ENCODE assay signal across 11 cellular contexts in the genomic region with DNA sequence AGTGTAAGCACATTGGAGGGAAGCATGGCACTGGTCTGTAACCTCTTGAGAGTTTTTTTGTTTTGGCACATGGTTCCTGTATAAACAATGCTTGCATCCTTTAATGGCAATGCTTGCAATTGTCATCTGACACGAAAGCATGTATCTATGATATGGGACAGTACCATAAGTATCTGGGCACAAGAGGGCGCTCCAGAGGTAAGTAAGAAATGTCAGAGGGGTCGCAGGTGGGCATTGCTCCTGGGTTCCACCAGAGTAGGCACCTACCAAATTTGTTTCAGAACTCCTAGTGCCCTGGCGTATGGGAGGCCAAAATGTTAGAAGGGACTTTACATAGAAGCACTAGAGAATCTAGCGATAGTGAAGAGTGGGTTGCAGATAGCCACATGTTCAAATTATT. TPM values are rescaled to one million over a fixed set of nuclear protein-coding genes. Genes with fewer than 3 reads are reported as not detected.
A peak's percentile ranks its signal among the peaks of the same experiment; 100 is the strongest.
DNase-seq lines count a peak whose midpoint lies in the region; ATAC-seq and TF ChIP-seq lines count a peak whose summit lies in the region.
"Had no signal": no experiment of that assay in that cellular context is flagged by ENCODE, and none has a peak within 500 bp of the region (broad histone marks: within the 10 kb centered on the region; RNA-seq: fewer than 3 reads in every experiment).

No MANE protein-coding gene starts in this region.

- no peak overlapping the region for H3K4me2 ChIP-seq in SU-DHL-6 (ENCODE audit: low read depth, low read length, poor library complexity, severe bottlenecking)

- ATAC-seq in gastroesophageal sphincter: no peak

- no peak for TF ChIP-seq POLR2A in gastroesophageal sphincter (IDR thresholded peaks at IDR 0.05)

- 60 to 73% methylated on average over 4 of the region's 5 CpGs for WGBS in gastroesophageal sphincter (ENCODE audit: low coverage in 1 of 2), 2 donors

- TF ChIP-seq EP300 in gastroesophageal sphincter (IDR thresholded peaks at IDR 0.05): no peak

- H3K36me3 ChIP-seq in SU-DHL-6 (ENCODE audit: low read length): no peaks in the 10 kb centered on the region
- H3K36me3 ChIP-seq in gastroesophageal sphincter: no peaks in the 10 kb centered on the region

- H3K27ac ChIP-seq in SU-DHL-6 (ENCODE audit: low read depth, low read length) (no peak overlapping the region), gastroesophageal sphincter (no peak overlapping the region)
- H3K27ac ChIP-seq: RWPE1 had no signal

- H3K4me1 ChIP-seq in gastroesophageal sphincter: no peaks in the 10 kb centered on the region

- no peak overlapping the region for H3K9ac ChIP-seq in SU-DHL-6 (ENCODE audit: low read length)

- TF ChIP-seq CTCF in GM10266 (IDR thresholded peaks at IDR 0.05; ENCODE audit: control insufficient read depth, insufficient read depth, low read depth, missing control alignments) (peak; percentile 36), SU-DHL-6 (IDR thresholded peaks at IDR 0.05; ENCODE audit: insufficient read depth, low read length, poor library complexity, severe bottlenecking) (peak; percentile 41), gastroesophageal sphincter (IDR thresholded peaks at IDR 0.05) (no peak)

- H3K4me3 ChIP-seq in SU-DHL-6 (ENCODE audit: insufficient read depth, low read length, poor library complexity, severe bottlenecking) (no peak overlapping the region), gastroesophageal sphincter (no peak overlapping the region)

- no peaks in the 10 kb centered on the region for H3K9me2 ChIP-seq in SU-DHL-6 (replicated peaks; ENCODE audit: insufficient read depth, low read length)

- DNase-seq in GM10266 (ENCODE audit: extremely low spot score): no peak
- DNase-seq in KG1 (lab: John Stamatoyannopoulos, UW): peak; percentile 13
- peak; percentile 46 for DNase-seq in iPS-NIHi11 (ENCODE audit: low spot score)
- no peak for DNase-seq in activated CD4-positive, CD25-positive, alpha-beta regulatory T cell treated with anti-CD3 and anti-CD28 coated beads, Interleukin-2, amount 50 U/mL, for 72 hours
- DNase-seq in NOMO-1 treated with dmso at 0.1 percent for 144 hours (lab: John Stamatoyannopoulos, UW; ENCODE audit: unreplicated experiment): no peak
- DNase-seq: activated T-cell treated with anti-CD3 and anti-CD28 coated beads, Interleukin-2, amount 50 U/mL, for 1 hour; effector CD8-positive, alpha-beta T cell; stimulated activated CD4-positive, alpha-beta T cell treated with anti-CD3 and anti-CD28 coated beads, Interleukin-4, amount 100 ng/mL, for 24 hours had no signal

- no peaks in the 10 kb centered on the region for H4K20me1 ChIP-seq in SU-DHL-6 (ENCODE audit: low read depth, low read length)

- H3K79me2 ChIP-seq in SU-DHL-6 (ENCODE audit: insufficient read depth, low read length): no peaks in the 10 kb centered on the region

- H3K9me3 ChIP-seq in SU-DHL-6 (ENCODE audit: insufficient read depth, low read length) (no peaks in the 10 kb centered on the region), gastroesophageal sphincter (no peaks in the 10 kb centered on the region)

- H3K27me3 ChIP-seq in SU-DHL-6 (ENCODE audit: low read length) (no peaks in the 10 kb centered on the region), gastroesophageal sphincter (no peaks in the 10 kb centered on the region)

- H2AFZ ChIP-seq in SU-DHL-6 (ENCODE audit: low read depth, low read length, severe bottlenecking): peak overlapping the region; percentile 52

- no peaks in the 10 kb centered on the region for H3F3A ChIP-seq in SU-DHL-6 (ENCODE audit: insufficient read depth)

RNA-seq across cellular contexts. Expression of gene BCHE, which starts 58.7 kb away (rescaled TPM):
- total RNA-seq in gastroesophageal sphincter: 10 to 100 TPM; 31.8 to 96.2 (median 49.3) TPM

Comparison
In these comparisons a context has a peak if more than half of its experiments do, and no peak if none do; other contexts are left out.
1. DNase-seq: peak in KG1 (single experiment) and iPS-NIHi11 (single experiment); none in GM10266 (single experiment), activated CD4-positive, CD25-positive, alpha-beta regulatory T cell treated with anti-CD3 and anti-CD28 coated beads, Interleukin-2, amount 50 U/mL, for 72 hours (single experiment) and NOMO-1 treated with dmso at 0.1 percent for 144 hours (single experiment).
2. CTCF ChIP-seq: peak in GM10266 (single experiment) and SU-DHL-6 (single experiment); none in gastroesophageal sphincter (0 of 4).